8 cellular contexts compared by ENCODE assay signal in genomic region chr11:826836-827145, GRCh38. TPM values are rescaled to one million over a fixed set of nuclear protein-coding genes. Genes with fewer than 3 reads are reported as not detected.
A peak's percentile ranks its signal among the peaks of the same experiment; 100 is the strongest.
DNase-seq lines count a peak whose midpoint lies in the region; ATAC-seq, FAIRE-seq and TF ChIP-seq lines count a peak whose summit lies in the region.

No MANE protein-coding gene starts in this region.

- CTCF ChIA-PET in endothelial cell of umbilical vein (lab: Charles Lee) = no interaction called here

- peak overlapping the region; percentile 52 for H2AFZ ChIP-seq in endothelial cell of umbilical vein (ENCODE audit: low read depth, low read length)

- ATAC-seq in HG02642 (IDR thresholded peaks at IDR 0.05; ENCODE audit: poor library complexity, unreplicated experiment) = no peak

- DNase-seq in NB4 (ENCODE audit: low read depth) (peak; percentile 81), endothelial cell of umbilical vein (ENCODE audit: low read depth, low spot score) (no peak), prostate gland (ENCODE audit: low spot score) (no peak), NCI-H774 (lab: John Stamatoyannopoulos, UW) (no peak), G401 (ENCODE audit: low spot score) (no peak), NCI-H748 (lab: John Stamatoyannopoulos, UW; ENCODE audit: unreplicated experiment) (no peak)

- peaks cover 4% of the 10 kb centered on the region for H3K79me2 ChIP-seq in endothelial cell of umbilical vein (ENCODE audit: control insufficient read depth, insufficient read depth, low read length)

- dilution Hi-C loops in endothelial cell of umbilical vein (cut with MboI; ENCODE audit: extremely low pct_ligation_motif_present, low sequenced_read_pairs) = no loop called here

- 6% methylated on average over 22 of the region's 22 CpGs for WGBS in prostate gland

- no peak for FAIRE-seq in endothelial cell of umbilical vein (lab: Jason Lieb, UNC)

- intact Hi-C loops in endothelial cell of umbilical vein (cut with micrococcal nuclease) = no loop called here
- intact Hi-C loops in prostate gland (cut with DNase I) = no loop called here

- no peak overlapping the region for H3K9ac ChIP-seq in endothelial cell of umbilical vein (replicated peaks; ENCODE audit: extremely low read depth, insufficient read depth, low read length)

- no peak for TF ChIP-seq CTCF in GM12875 (IDR thresholded peaks at IDR 0.05; ENCODE audit: borderline replicate concordance, insufficient read depth, low read depth, low read length)
- no peak for TF ChIP-seq CTCF in NB4 (IDR thresholded peaks at IDR 0.05; ENCODE audit: low read depth, low read length)
- no peak for TF ChIP-seq CTCF in endothelial cell of umbilical vein (IDR thresholded peaks at IDR 0.05; ENCODE audit: extremely low read depth in 1 of 2, insufficient read depth in 1 of 2, low read depth in 1 of 2, low read length in 2 of 2)
- no peak for TF ChIP-seq CTCF in prostate gland (IDR thresholded peaks at IDR 0.05)

- POLR2A ChIA-PET in endothelial cell of umbilical vein (lab: Charles Lee) = no interaction called here

- BruUV-seq in endothelial cell of umbilical vein (replicated peaks; lab: Mats Ljungman, UMichigan) = no TSS peak

- TF ChIP-seq POLR2A in NB4 (IDR thresholded peaks at IDR 0.05; ENCODE audit: extremely low read depth, insufficient read length) (no peak), endothelial cell of umbilical vein (IDR thresholded peaks at IDR 0.05; ENCODE audit: low read depth, low read length) (no peak), prostate gland (IDR thresholded peaks at IDR 0.05) (no peak)

- H3K27ac ChIP-seq in endothelial cell of umbilical vein (ENCODE audit: insufficient read depth, low read depth, low read length) (no peak overlapping the region), prostate gland (peak overlapping the region; percentile 46 to 62)

- H3K9me3 ChIP-seq in endothelial cell of umbilical vein (replicated peaks; ENCODE audit: control insufficient read depth, insufficient read depth, low read length) (no peaks in the 10 kb centered on the region), prostate gland (no peaks in the 10 kb centered on the region)

- peaks cover 34% of the 10 kb centered on the region for H3K4me1 ChIP-seq in endothelial cell of umbilical vein (ENCODE audit: control insufficient read depth, extremely low read depth, insufficient read depth, low read length)
- H3K4me1 ChIP-seq in prostate gland (replicated peaks) = peaks cover 33% of the 10 kb centered on the region

- H3K4me3 ChIP-seq in GM12875 (ENCODE audit: low read depth, low read length) = peak overlapping the region; percentile 55
- peak overlapping the region; percentile 44 for H3K4me3 ChIP-seq in NB4 (ENCODE audit: low read depth, low read length)
- peak overlapping the region; percentile 2 to 23 (median 19) for H3K4me3 ChIP-seq in endothelial cell of umbilical vein (replicated peaks in 1 of 3; ENCODE audit: insufficient read depth in 1 of 3, low read depth in 1 of 3, low read length in 3 of 3)
- H3K4me3 ChIP-seq in prostate gland = peak overlapping the region; percentile 31 to 37

- no peaks in the 10 kb centered on the region for H4K20me1 ChIP-seq in endothelial cell of umbilical vein (replicated peaks; ENCODE audit: control insufficient read depth, extremely low read depth, insufficient read depth, low read length)

- in situ Hi-C loops in G401 (cut with HindIII; ENCODE audit: low sequenced_read_pairs) = no loop called here

- H3K36me3 ChIP-seq in endothelial cell of umbilical vein (ENCODE audit: control insufficient read depth in 2 of 2, extremely low read depth in 1 of 2, insufficient read depth in 2 of 2, low read length in 2 of 2) = peaks cover 4 to 13% of the 10 kb centered on the region in 2 experiments
- peaks cover 8 to 16% of the 10 kb centered on the region in 2 donors for H3K36me3 ChIP-seq in prostate gland

- no peaks in the 10 kb centered on the region for H3K9me1 ChIP-seq in endothelial cell of umbilical vein (replicated peaks; ENCODE audit: control insufficient read depth, extremely low read depth, insufficient read depth, low read length)

- H3K27me3 ChIP-seq in endothelial cell of umbilical vein (ENCODE audit: control insufficient read depth in 2 of 2, insufficient read depth in 2 of 2, low read length in 2 of 2) (no peaks in the 10 kb centered on the region), prostate gland (replicated peaks; ENCODE audit: insufficient read depth) (no peaks in the 10 kb centered on the region)

- peak overlapping the region; percentile 37 for H3K4me2 ChIP-seq in endothelial cell of umbilical vein (ENCODE audit: insufficient read depth, low read length)

TF ChIP-seq in endothelial cell of umbilical vein, 7 proteins besides CTCF, POLR2A, EP300 and RAD21:
- TF ChIP-seq GATA2 (IDR thresholded peaks at IDR 0.05; ENCODE audit: insufficient read depth, insufficient read length, low read depth, low read length) (no peak), EZH2 (IDR thresholded peaks at IDR 0.05; ENCODE audit: borderline replicate concordance, low read depth, low read length, severe bottlenecking) (no peak)

RNA-seq across cellular contexts. Expression of gene CRACR2B, which starts 0.9 kb away (rescaled TPM):
- total RNA-seq in endothelial cell of umbilical vein = 8.4 and 9.7 TPM in 2 replicates
- polyA plus RNA-seq in endothelial cell of umbilical vein = 9.3 and 10.7 TPM in 2 replicates
- polyA plus RNA-seq in endothelial cell of umbilical vein (2011; cell fraction: cytosol; rRNA removed) = 3.5 and 5.6 TPM in 2 replicates
- 31.3 and 33.1 TPM in 2 replicates for polyA plus RNA-seq in endothelial cell of umbilical vein (2011; cell fraction: nucleus; rRNA removed)
- 1.2 and 3.3 TPM in 2 replicates for polyA plus RNA-seq in endothelial cell of umbilical vein (2012)
- polyA minus RNA-seq in endothelial cell of umbilical vein = 1.3 and 2.3 TPM in 2 replicates
- polyA minus RNA-seq in endothelial cell of umbilical vein (2011; cell fraction: cytosol; rRNA and poly(A)+ RNA removed) = 5.3 TPM
- polyA minus RNA-seq in endothelial cell of umbilical vein (2011; cell fraction: nucleus; rRNA and poly(A)+ RNA removed) = 3.1 and 7.7 TPM in 2 replicates
- 10 to 100 TPM; 23.2 to 83.0 TPM for total RNA-seq in prostate gland
- 28.3 and 47.8 TPM in 2 replicates for total RNA-seq in G401 (2014; rRNA removed; shearing (Covaris generic))

RNA-seq across cellular contexts. Expression of gene CD151, which starts 6.0 kb away (rescaled TPM):
- total RNA-seq in endothelial cell of umbilical vein = 515 and 605 TPM in 2 replicates
- polyA plus RNA-seq in endothelial cell of umbilical vein = 1,090 and 1,522 TPM in 2 replicates
- polyA plus RNA-seq in endothelial cell of umbilical vein (2011; cell fraction: cytosol; rRNA removed) = 804 and 813 TPM in 2 replicates
- polyA plus RNA-seq in endothelial cell of umbilical vein (2011; cell fraction: nucleus; rRNA removed) = 543 and 618 TPM in 2 replicates
- 576 and 824 TPM in 2 replicates for polyA plus RNA-seq in endothelial cell of umbilical vein (2012)
- 701 and 743 TPM in 2 replicates for polyA minus RNA-seq in endothelial cell of umbilical vein
- 81.2 TPM for polyA minus RNA-seq in endothelial cell of umbilical vein (2011; cell fraction: cytosol; rRNA and poly(A)+ RNA removed)
- polyA minus RNA-seq in endothelial cell of umbilical vein (2011; cell fraction: nucleus; rRNA and poly(A)+ RNA removed) = 148 and 185 TPM in 2 replicates
- total RNA-seq in prostate gland = 100 to 1,000 TPM; 313 to 362 TPM
- 179 and 226 TPM in 2 replicates for total RNA-seq in G401 (2014; rRNA removed; shearing (Covaris generic))

RNA-seq across cellular contexts. Expression of gene PNPLA2, which starts 8.1 kb away (rescaled TPM):
- total RNA-seq in endothelial cell of umbilical vein (75.6 and 83.0 TPM in 2 replicates), prostate gland (100 to 1,000 TPM in 1 of 2 donors, 10 to 100 TPM in 1; 61.8 to 115 TPM)
- 73.1 and 80.3 TPM in 2 replicates for polyA plus RNA-seq in endothelial cell of umbilical vein
- polyA plus RNA-seq in endothelial cell of umbilical vein (2011; cell fraction: cytosol; rRNA removed) = 32.9 and 45.8 TPM in 2 replicates
- polyA plus RNA-seq in endothelial cell of umbilical vein (2011; cell fraction: nucleus; rRNA removed) = 257 and 355 TPM in 2 replicates
- 44.9 and 69.9 TPM in 2 replicates for polyA plus RNA-seq in endothelial cell of umbilical vein (2012)
- polyA minus RNA-seq in endothelial cell of umbilical vein = 41.3 and 67.7 TPM in 2 replicates
- polyA minus RNA-seq in endothelial cell of umbilical vein (2011; cell fraction: cytosol; rRNA and poly(A)+ RNA removed) = 38.2 TPM
- 80.4 and 131 TPM in 2 replicates for polyA minus RNA-seq in endothelial cell of umbilical vein (2011; cell fraction: nucleus; rRNA and poly(A)+ RNA removed)
- total RNA-seq in G401 (2014; rRNA removed; shearing (Covaris generic)) = 8.2 and 10.3 TPM in 2 replicates

RNA-seq across cellular contexts. Expression of gene POLR2L, which starts 15.5 kb away (rescaled TPM):
- total RNA-seq in endothelial cell of umbilical vein = 252 and 259 TPM in 2 replicates
- 146 and 173 TPM in 2 replicates for polyA plus RNA-seq in endothelial cell of umbilical vein
- 112 and 129 TPM in 2 replicates for polyA plus RNA-seq in endothelial cell of umbilical vein (2011; cell fraction: cytosol; rRNA removed)
- 35.2 and 49.7 TPM in 2 replicates for polyA plus RNA-seq in endothelial cell of umbilical vein (2011; cell fraction: nucleus; rRNA removed)
- 545 and 624 TPM in 2 replicates for polyA plus RNA-seq in endothelial cell of umbilical vein (2012)
- polyA minus RNA-seq in endothelial cell of umbilical vein = 170 and 227 TPM in 2 replicates
- polyA minus RNA-seq in endothelial cell of umbilical vein (2011; cell fraction: cytosol; rRNA and poly(A)+ RNA removed) = 156 TPM
- polyA minus RNA-seq in endothelial cell of umbilical vein (2011; cell fraction: nucleus; rRNA and poly(A)+ RNA removed) = 39.6 and 67.8 TPM in 2 replicates
- 10 to 100 TPM; 64.5 to 91.1 TPM for total RNA-seq in prostate gland
- 139 and 191 TPM in 2 replicates for total RNA-seq in G401 (2014; rRNA removed; shearing (Covaris generic))

RNA-seq across cellular contexts. Expression of gene TSPAN4, which starts 15.9 kb away (rescaled TPM):
- total RNA-seq in endothelial cell of umbilical vein = 86.5 and 114 TPM in 2 replicates
- 199 and 238 TPM in 2 replicates for polyA plus RNA-seq in endothelial cell of umbilical vein
- 107 and 141 TPM in 2 replicates for polyA plus RNA-seq in endothelial cell of umbilical vein (2011; cell fraction: cytosol; rRNA removed)
- polyA plus RNA-seq in endothelial cell of umbilical vein (2011; cell fraction: nucleus; rRNA removed) = 144 and 156 TPM in 2 replicates
- polyA plus RNA-seq in endothelial cell of umbilical vein (2012) = 66.0 and 93.8 TPM in 2 replicates
- 54.1 and 62.2 TPM in 2 replicates for polyA minus RNA-seq in endothelial cell of umbilical vein
- 31.0 TPM for polyA minus RNA-seq in endothelial cell of umbilical vein (2011; cell fraction: cytosol; rRNA and poly(A)+ RNA removed)
- polyA minus RNA-seq in endothelial cell of umbilical vein (2011; cell fraction: nucleus; rRNA and poly(A)+ RNA removed) = 24.6 and 31.0 TPM in 2 replicates
- 10 to 100 TPM; 48.8 to 94.9 TPM for total RNA-seq in prostate gland
- total RNA-seq in G401 (2014; rRNA removed; shearing (Covaris generic)) = 182 and 224 TPM in 2 replicates
